9 cellular contexts compared by ENCODE assay signal in the genomic region with DNA sequence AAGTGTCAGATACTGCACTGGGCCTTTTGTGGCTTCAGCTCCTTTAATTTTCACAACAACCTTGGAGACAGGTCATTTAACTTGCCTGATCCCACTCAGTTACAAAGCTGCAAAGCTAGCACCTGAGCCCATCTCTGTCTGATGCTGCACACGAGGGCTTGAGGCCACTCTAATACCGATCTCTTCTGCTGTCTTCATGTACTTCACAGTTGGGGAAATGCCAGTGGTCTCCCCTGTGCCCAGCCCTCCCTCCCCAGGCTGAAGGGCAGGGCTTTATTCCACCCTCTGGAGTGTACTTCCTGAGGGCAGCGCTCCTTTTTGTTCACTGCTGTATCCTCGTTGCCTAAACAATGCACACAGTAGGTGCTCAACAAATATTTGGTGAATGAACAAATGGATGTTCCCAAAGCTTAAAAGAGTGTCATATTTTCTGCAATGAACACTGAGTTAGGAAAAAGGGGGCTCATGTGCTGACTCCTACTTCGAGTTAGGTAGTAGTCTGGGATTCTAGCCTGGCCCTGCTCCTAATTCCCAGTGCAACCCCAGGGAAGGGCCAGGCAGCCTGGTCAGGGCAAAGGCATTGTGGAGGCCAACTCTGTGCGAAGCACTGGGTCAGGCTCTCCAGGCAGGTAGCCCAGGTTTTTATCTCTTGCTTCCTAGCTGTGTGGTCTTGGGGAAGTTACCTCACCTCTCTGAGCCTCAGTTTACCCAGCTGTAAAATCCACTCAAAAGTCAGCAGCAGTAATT. TPM values are rescaled to one million over a fixed set of nuclear protein-coding genes. Genes with fewer than 3 reads are reported as not detected.
A peak's percentile ranks its signal among the peaks of the same experiment; 100 is the strongest.
DNase-seq lines count a peak whose midpoint lies in the region; ATAC-seq and TF ChIP-seq lines count a peak whose summit lies in the region.
"Had no signal": no experiment of that assay in that cellular context is flagged by ENCODE, and none has a peak within 500 bp of the region (broad histone marks: within the 10 kb centered on the region; RNA-seq: fewer than 3 reads in every experiment).

No MANE protein-coding gene starts in this region.

- H3K4me3 Mint-ChIP-seq in T-helper 17 cell, result peak overlapping the region; percentile 85

- intact Hi-C loops in sciatic nerve (cut with DNase I), result no loop called here

- ATAC-seq in T-helper 17 cell, result no peak
- ATAC-seq in sciatic nerve, result peak; percentile 17
- ATAC-seq in HG03439 (IDR thresholded peaks at IDR 0.05; ENCODE audit: unreplicated experiment), result no peak

- no peak for TF ChIP-seq CTCF in GM06990 (IDR thresholded peaks at IDR 0.05; ENCODE audit: insufficient read depth, low read length, poor library complexity, severe bottlenecking)
- TF ChIP-seq CTCF in foreskin fibroblast (IDR thresholded peaks at IDR 0.05; ENCODE audit: low read depth, low read length), result no peak

- H3K27me3 Mint-ChIP-seq in T-helper 17 cell, result no peaks in the 10 kb centered on the region

- peaks cover 25% of the 10 kb centered on the region for H3K4me1 Mint-ChIP-seq in T-helper 17 cell

- peak overlapping the region; percentile 90 for H3K27ac Mint-ChIP-seq in T-helper 17 cell

- H3K36me3 ChIP-seq in GM06990 (ENCODE audit: control insufficient read depth, insufficient read depth, low read length), result no peaks in the 10 kb centered on the region

- H3K4me3 ChIP-seq in GM06990 (replicated peaks; ENCODE audit: low read depth, low read length) (peak overlapping the region; percentile 60), foreskin fibroblast (ENCODE audit: low read depth in 1 of 2, low read length in 2 of 2) (peak overlapping the region; percentile 63 to 64)
- H3K4me3 ChIP-seq: SK-N-MC had no signal

- no peaks in the 10 kb centered on the region for H3K9me3 ChIP-seq in T-helper 17 cell (ENCODE audit: control insufficient read depth, low read length, poor library complexity, severe bottlenecking)

- H3K27me3 ChIP-seq in GM06990 (replicated peaks; ENCODE audit: control insufficient read depth, insufficient read depth, low read length), result no peaks in the 10 kb centered on the region

- no peak for DNase-seq in GM06990 (ENCODE audit: extremely low read depth, insufficient read length)
- no peak for DNase-seq in T-helper 17 cell
- DNase-seq in foreskin fibroblast, result no peak
- no peak for DNase-seq in sciatic nerve (ENCODE audit: low spot score)
- DNase-seq in NCI-H345 (lab: John Stamatoyannopoulos, UW), result no peak
- DNase-seq in SHP77 (lab: John Stamatoyannopoulos, UW), result no peak
- DNase-seq in SKM-1 (lab: John Stamatoyannopoulos, UW; ENCODE audit: unreplicated experiment), result no peak

- peaks cover 3% of the 10 kb centered on the region for H3K36me3 Mint-ChIP-seq in T-helper 17 cell (ENCODE audit: low read depth)

RNA-seq across cellular contexts. Expression of a gene that starts 1.1 kb away (rescaled TPM):
- total RNA-seq in T-helper 17 cell, result 10 to 100 TPM; 18.6 TPM
- 23.0 TPM for total RNA-seq in sciatic nerve

RNA-seq across cellular contexts. Expression of a gene that starts 16.4 kb away (rescaled TPM):
- total RNA-seq in T-helper 17 cell, result not detected
- total RNA-seq in sciatic nerve, result not detected
